11 cellular contexts compared by ENCODE assay signal in genomic region chr3:4989649-4989966, GRCh38. TPM values are rescaled to one million over a fixed set of nuclear protein-coding genes. Genes with fewer than 3 reads are reported as not detected.
DNase-seq lines count a peak whose midpoint lies in the region; ATAC-seq, FAIRE-seq and TF ChIP-seq lines count a peak whose summit lies in the region.
"Had no signal": no experiment of that assay in that cellular context is flagged by ENCODE, and none has a peak within 500 bp of the region (broad histone marks: within the 10 kb centered on the region; RNA-seq: fewer than 3 reads in every experiment).

No MANE protein-coding gene starts in this region.

- H3K9me3 Mint-ChIP-seq in activated CD4-positive, alpha-beta T cell treated with anti-CD3 and anti-CD28 coated beads, Interleukin-2, amount 10 ng/mL, durations not matched to agents 24 days and 14 days: no peaks in the 10 kb centered on the region
- no peaks in the 10 kb centered on the region for H3K9me3 Mint-ChIP-seq in activated T-helper 17 cell treated with anti-CD3 and anti-CD28 coated beads, Interleukin-2, amount 50 U/mL, for 72 hours

- DNase-seq in activated CD4-positive, alpha-beta T cell treated with anti-CD3 and anti-CD28 coated beads, Interleukin-2, amount 10 ng/mL, durations not matched to agents 24 days and 14 days: no peak
- no peak for DNase-seq in activated CD4-positive, alpha-beta T cell treated with anti-CD3 and anti-CD28 coated beads for 48 hours
- DNase-seq in keratinocyte (ENCODE audit: low read depth, low spot score): no peak
- no peak for DNase-seq in stomach
- no peak for DNase-seq in SW 1271 (lab: John Stamatoyannopoulos, UW)
- DNase-seq in NCI-H2081 treated with DMSO at 0.1 percent for 48 hours (lab: John Stamatoyannopoulos, UW): no peak
- DNase-seq: activated CD4-positive, alpha-beta T cell treated with anti-CD3 and anti-CD28 coated beads for 4 hours; activated effector memory CD4-positive, alpha-beta T cell treated with anti-CD3 and anti-CD28 coated beads, Interleukin-2, amount 50 U/mL, for 16 hours; COR-L47 had no signal

- intact Hi-C loops in activated CD4-positive, alpha-beta T cell treated with anti-CD3 and anti-CD28 coated beads, Interleukin-2, amount 10 ng/mL, durations not matched to agents 24 days and 14 days (cut with micrococcal nuclease): no loop called here
- intact Hi-C loops in stomach (cut with DNase I; ENCODE audit: low total_unique reads): no loop called here

- ATAC-seq in activated T-helper 17 cell treated with anti-CD3 and anti-CD28 coated beads, Interleukin-2, amount 50 U/mL, for 72 hours (replicated peaks): no peak
- no peak for ATAC-seq in GM19397 (IDR thresholded peaks at IDR 0.05; ENCODE audit: unreplicated experiment)

- no peak overlapping the region for H3K4me3 ChIP-seq in keratinocyte (ENCODE audit: control insufficient read depth in 2 of 3, extremely low read depth in 1 of 3, insufficient read depth in 2 of 3, low read depth in 1 of 3, low read length in 3 of 3)
- H3K4me3 ChIP-seq in stomach: no peak overlapping the region

- H3K4me3 Mint-ChIP-seq in activated CD4-positive, alpha-beta T cell treated with anti-CD3 and anti-CD28 coated beads, Interleukin-2, amount 10 ng/mL, durations not matched to agents 24 days and 14 days: no peak overlapping the region
- peak overlapping the region; percentile 89 for H3K4me3 Mint-ChIP-seq in activated T-helper 17 cell treated with anti-CD3 and anti-CD28 coated beads, Interleukin-2, amount 50 U/mL, for 72 hours

- FAIRE-seq in keratinocyte (lab: Jason Lieb, UNC): no peak

- H3K9me3 ChIP-seq in keratinocyte (ENCODE audit: control insufficient read depth, low read depth, low read length) (no peaks in the 10 kb centered on the region), stomach (no peaks in the 10 kb centered on the region)

- no peak overlapping the region for H3K9ac ChIP-seq in keratinocyte (ENCODE audit: control insufficient read depth, extremely low read depth, insufficient read depth, low read length)

- H3K36me3 ChIP-seq in keratinocyte (ENCODE audit: control insufficient read depth in 2 of 2, extremely low read depth in 1 of 2, insufficient read depth in 2 of 2, low read length in 2 of 2) (no peaks in the 10 kb centered on the region), stomach (no peaks in the 10 kb centered on the region)

- H3K9me1 ChIP-seq in keratinocyte (ENCODE audit: control insufficient read depth, extremely low read depth, insufficient read depth, low read length): no peaks in the 10 kb centered on the region

- dilution Hi-C loops in keratinocyte (cut with MboI; ENCODE audit: extremely low pct_ligation_motif_present, low sequenced_read_pairs): loop anchor here (10.0 kb wide), 1 partner anchor 275 kb away; no protein-coding TSS in a partner anchor

- TF ChIP-seq EP300 in stomach (IDR thresholded peaks at IDR 0.05): no peak

- peaks cover 49% of the 10 kb centered on the region for H3K4me1 Mint-ChIP-seq in activated CD4-positive, alpha-beta T cell treated with anti-CD3 and anti-CD28 coated beads, Interleukin-2, amount 10 ng/mL, durations not matched to agents 24 days and 14 days
- H3K4me1 Mint-ChIP-seq in activated T-helper 17 cell treated with anti-CD3 and anti-CD28 coated beads, Interleukin-2, amount 50 U/mL, for 72 hours: peaks cover 19% of the 10 kb centered on the region

- H3K27ac ChIP-seq in keratinocyte (ENCODE audit: control insufficient read depth, insufficient read depth, low read length) (peak overlapping the region; percentile 8), stomach (peak overlapping the region in 4 of 5 donors; percentile 34 to 99 (median 97))

- no peak for TF ChIP-seq POLR2A in stomach (IDR thresholded peaks at IDR 0.05)

- peak overlapping the region; percentile 46 for H3K27ac Mint-ChIP-seq in activated CD4-positive, alpha-beta T cell treated with anti-CD3 and anti-CD28 coated beads, Interleukin-2, amount 10 ng/mL, durations not matched to agents 24 days and 14 days
- H3K27ac Mint-ChIP-seq in activated T-helper 17 cell treated with anti-CD3 and anti-CD28 coated beads, Interleukin-2, amount 50 U/mL, for 72 hours: peak overlapping the region; percentile 70

- 83 to 93% (median 86%) methylated on average over 2 of the region's 2 CpGs for WGBS in stomach, 5 donors

- H4K20me1 ChIP-seq in keratinocyte (ENCODE audit: control insufficient read depth, extremely low read depth, insufficient read depth, low read length): no peaks in the 10 kb centered on the region

- no peaks in the 10 kb centered on the region for H3K27me3 ChIP-seq in keratinocyte (ENCODE audit: control insufficient read depth, extremely low read depth, insufficient read depth, low read length)
- no peaks in the 10 kb centered on the region for H3K27me3 ChIP-seq in stomach

- H3K79me2 ChIP-seq in keratinocyte (ENCODE audit: control insufficient read depth, insufficient read depth, low read length): no peaks in the 10 kb centered on the region

- H3K27me3 Mint-ChIP-seq in activated CD4-positive, alpha-beta T cell treated with anti-CD3 and anti-CD28 coated beads, Interleukin-2, amount 10 ng/mL, durations not matched to agents 24 days and 14 days: no peaks in the 10 kb centered on the region
- H3K27me3 Mint-ChIP-seq in activated T-helper 17 cell treated with anti-CD3 and anti-CD28 coated beads, Interleukin-2, amount 50 U/mL, for 72 hours: no peaks in the 10 kb centered on the region

- peaks cover 15% of the 10 kb centered on the region for H3K36me3 Mint-ChIP-seq in activated CD4-positive, alpha-beta T cell treated with anti-CD3 and anti-CD28 coated beads, Interleukin-2, amount 10 ng/mL, durations not matched to agents 24 days and 14 days (ENCODE audit: low read depth)
- peaks cover 26% of the 10 kb centered on the region for H3K36me3 Mint-ChIP-seq in activated T-helper 17 cell treated with anti-CD3 and anti-CD28 coated beads, Interleukin-2, amount 50 U/mL, for 72 hours (ENCODE audit: low read depth)

- TF ChIP-seq CTCF in keratinocyte (optimal IDR thresholded peaks at IDR 0.05 in 1 of 3, IDR thresholded peaks at IDR 0.05 in 1 of 3, conservative IDR thresholded peaks at IDR 0.05 in 1 of 3; ENCODE audit: extremely low read depth in 1 of 3, insufficient read depth in 2 of 3, low read length in 3 of 3) (no peak), stomach (IDR thresholded peaks at IDR 0.05) (no peak)

- no peak overlapping the region for H3K4me2 ChIP-seq in keratinocyte (ENCODE audit: control insufficient read depth, extremely low read depth, insufficient read depth, low read depth, low read length)

- H2AFZ ChIP-seq in keratinocyte (ENCODE audit: control insufficient read depth, low read length): peak overlapping the region; percentile 32

- peaks cover 48% of the 10 kb centered on the region for H3K4me1 ChIP-seq in keratinocyte (ENCODE audit: control insufficient read depth, extremely low read depth, insufficient read depth, low read length)
- H3K4me1 ChIP-seq in stomach: peaks cover 20 to 54% (median 42%) of the 10 kb centered on the region in 4 donors

RNA-seq across cellular contexts. Expression of gene BHLHE40, which starts 10.4 kb away (rescaled TPM):
- total RNA-seq in activated CD4-positive, alpha-beta T cell treated with anti-CD3 and anti-CD28 coated beads, Interleukin-2, amount 10 ng/mL, durations not matched to agents 24 days and 14 days: 368 and 375 TPM in 2 replicates
- 100 to 1,000 TPM; 217 to 527 TPM for total RNA-seq in activated T-helper 17 cell treated with anti-CD3 and anti-CD28 coated beads, Interleukin-2, amount 50 U/mL, for 72 hours
- polyA plus RNA-seq in keratinocyte (73.9 to 95.7 TPM (median 74.3 TPM) in 3 replicates), stomach (10 to 100 TPM; 17.7 to 39.7 (median 24.1) TPM)
- 84.5 TPM for polyA plus RNA-seq in keratinocyte (2011; ENCODE audit: low read depth)
- polyA plus RNA-seq in keratinocyte (2011; cell fraction: cytosol; rRNA removed): 52.6 and 66.7 TPM in 2 replicates
- polyA plus RNA-seq in keratinocyte (2011; cell fraction: nucleus; rRNA removed): 296 and 339 TPM in 2 replicates
- polyA plus RNA-seq in keratinocyte (2012; ENCODE audit: low replicate concordance): 87.7 and 181 TPM in 2 replicates
- 73.6 to 138 TPM (median 96.1 TPM) in 3 replicates for polyA minus RNA-seq in keratinocyte
- 67.1 TPM for polyA minus RNA-seq in keratinocyte (2011; cell fraction: cytosol; rRNA and poly(A)+ RNA removed)
- 131 and 207 TPM in 2 replicates for polyA minus RNA-seq in keratinocyte (2011; cell fraction: nucleus; rRNA and poly(A)+ RNA removed)
- 10 to 100 TPM in 4 of 5 donors, 1 to 10 TPM in 1; 7.6 to 34.7 (median 26.6) TPM for total RNA-seq in stomach

Comparison
In these comparisons a context has a peak if more than half of its experiments do, and no peak if none do; other contexts are left out.
1. RNA of gene BHLHE40, which starts 10.4 kb away (total RNA-seq): 217 to 527 TPM in activated T-helper 17 cell treated with anti-CD3 and anti-CD28 coated beads, Interleukin-2, amount 50 U/mL, for 72 hours and 368 to 375 TPM in activated CD4-positive, alpha-beta T cell treated with anti-CD3 and anti-CD28 coated beads, Interleukin-2, amount 10 ng/mL, durations not matched to agents 24 days and 14 days; 7.6 to 34.7 TPM in stomach; every median in the first group is over 4 times any median in the second.